Comparison of ENCODE assay signal across 15 cellular contexts in genomic region chr15:83446417-83446816, GRCh38. TPM values are rescaled to one million over a fixed set of nuclear protein-coding genes. Genes with fewer than 3 reads are reported as not detected.
DNase-seq lines count a peak whose midpoint lies in the region; ATAC-seq, FAIRE-seq and TF ChIP-seq lines count a peak whose summit lies in the region.
"Had no signal": no experiment of that assay in that cellular context is flagged by ENCODE, and none has a peak within 500 bp of the region (broad histone marks: within the 10 kb centered on the region; RNA-seq: fewer than 3 reads in every experiment).

No MANE protein-coding gene starts in this region.

- H2BK5ac ChIP-seq in mesendoderm (ENCODE audit: low read length) = no peak overlapping the region

- TF ChIP-seq CTCF in K562 (IDR thresholded peaks at IDR 0.05 in 2 of 3, conservative IDR thresholded peaks at IDR 0.05 in 1 of 3; ENCODE audit: insufficient read depth in 2 of 3, low read depth in 1 of 3, low read length in 3 of 3) = no peak
- TF ChIP-seq CTCF in OCI-LY7 (conservative IDR thresholded peaks at IDR 0.05; ENCODE audit: low read length) = no peak

- no peak overlapping the region for H3K23ac ChIP-seq in mesendoderm (ENCODE audit: low read length)

- no peak for DNase-seq in activated naive CD8-positive, alpha-beta T cell treated with anti-CD3 and anti-CD28 coated beads, Interleukin-2, amount 50 U/mL, for 24 hours
- DNase-seq in K562 (ENCODE audit: extremely low read depth in 1 of 4, low spot score in 3 of 4) = no peak
- no peak for DNase-seq in mesendoderm
- peak in 1 of 49 donors; percentile 45 for DNase-seq in substantia nigra (lab: John Stamatoyannopoulos, UW)
- DNase-seq in COR-L47 (lab: John Stamatoyannopoulos, UW) = no peak
- no peak for DNase-seq in OCI-LY7 (ENCODE audit: low spot score)
- DNase-seq: activated CD4-positive, alpha-beta T cell treated with anti-CD3 and anti-CD28 coated beads for 1 hour; activated gamma-delta T cell; NCI-H510A; SHP77 treated with DMSO at 0.1 percent for 48 hours had no signal

- H3K18ac ChIP-seq in mesendoderm (ENCODE audit: low read length) = no peak overlapping the region

- H3K27me3 ChIP-seq in K562 (ENCODE audit: control insufficient read depth in 2 of 2, insufficient read depth in 2 of 2, low read length in 2 of 2) (no peaks in the 10 kb centered on the region; a peak in 1 of 5 replicates), mesendoderm (ENCODE audit: insufficient read depth, low read length, poor library complexity) (no peaks in the 10 kb centered on the region)

- H3K9ac ChIP-seq in K562 (ENCODE audit: insufficient read depth in 1 of 2, low read depth in 2 of 2, low read length in 2 of 2) (peak overlapping the region; percentile 58 to 90; a peak in 1 of 4 replicates), mesendoderm (ENCODE audit: low read length) (peak overlapping the region; percentile 44)

- H3K27ac ChIP-seq in K562 (ENCODE audit: extremely low read depth, low read depth, low read length) (no peak overlapping the region), mesendoderm (ENCODE audit: low read depth, low read length) (no peak overlapping the region), substantia nigra (ENCODE audit: low read depth, low read length, poor library complexity, severe bottlenecking) (peak overlapping the region; percentile 91), OCI-LY7 (ENCODE audit: low read depth, low read length, poor library complexity, severe bottlenecking) (no peak overlapping the region)
- H3K27ac ChIP-seq: foreskin keratinocyte had no signal

- H4K20me1 ChIP-seq in K562 (replicated peaks; ENCODE audit: control insufficient read depth, insufficient read depth, low read length) (0 out of 2 replicates have a peak, but pooled peaks cover 5% of the 10 kb centered on the region), OCI-LY7 (ENCODE audit: insufficient read depth, low read length) (no peaks in the 10 kb centered on the region)

- H3K9me1 ChIP-seq in K562 (ENCODE audit: control insufficient read depth, insufficient read depth, low read length) = no peaks in the 10 kb centered on the region

- no peak overlapping the region for H2BK120ac ChIP-seq in mesendoderm (ENCODE audit: low read depth, low read length)

- H2AK5ac ChIP-seq in mesendoderm (ENCODE audit: low read length) = no peak overlapping the region

- CTCF ChIA-PET in K562 (lab: Yijun Ruan, JAX; ENCODE audit: low intra/inter-chr PET ratio) (interaction anchor here (1.6 kb wide), 1 partner anchor 113 kb away, joined by 13 read pairs; no protein-coding TSS in a partner anchor), OCI-LY7 (lab: Charles Lee; ENCODE audit: unreplicated experiment) (no interaction called here)

- H4K5ac ChIP-seq in mesendoderm (ENCODE audit: low read length) = no peak overlapping the region

- POLR2A ChIA-PET in K562 (lab: Yijun Ruan, JAX) = interaction anchor here (0.9 to 1.6 kb wide), 5 partner anchors 10 to 116 kb away, joined by 3 to 6 read pairs (median 4); no protein-coding TSS in a partner anchor
- POLR2A ChIA-PET in OCI-LY7 (lab: Charles Lee) = no interaction called here

- H2AFZ ChIP-seq in K562 (ENCODE audit: low read depth, low read length) (peak overlapping the region; percentile 96), OCI-LY7 (ENCODE audit: low read length) (no peak overlapping the region)

- H3K9me3 Mint-ChIP-seq in activated naive CD8-positive, alpha-beta T cell (ENCODE audit: low read depth) = no peaks in the 10 kb centered on the region
- no peaks in the 10 kb centered on the region for H3K9me3 Mint-ChIP-seq in activated naive CD8-positive, alpha-beta T cell treated with anti-CD3 and anti-CD28 coated beads, Interleukin-2, amount 50 U/mL, for 24 hours

- 70% methylated on average over 14 of the region's 14 CpGs for WGBS in K562 (ENCODE audit: insufficient coverage, low coverage, missing lambda C conversion rate)
- no CpG with 5 or more reads among the region's 14 CpGs for WGBS in mesendoderm (ENCODE audit: extremely low coverage, insufficient coverage, low lambda C conversion rate)

- no peaks in the 10 kb centered on the region for H3K9me2 ChIP-seq in OCI-LY7 (ENCODE audit: insufficient read depth, low read length)

- no peaks in the 10 kb centered on the region for H3K79me1 ChIP-seq in mesendoderm (ENCODE audit: low read length)

- peaks cover 29% of the 10 kb centered on the region for H3K27me3 Mint-ChIP-seq in activated naive CD8-positive, alpha-beta T cell
- H3K27me3 Mint-ChIP-seq in activated naive CD8-positive, alpha-beta T cell treated with anti-CD3 and anti-CD28 coated beads, Interleukin-2, amount 50 U/mL, for 24 hours = peaks cover 41% of the 10 kb centered on the region

- H3K4me1 Mint-ChIP-seq in activated naive CD8-positive, alpha-beta T cell (ENCODE audit: low read depth) = peaks cover 13% of the 10 kb centered on the region
- peaks cover 6% of the 10 kb centered on the region for H3K4me1 Mint-ChIP-seq in activated naive CD8-positive, alpha-beta T cell treated with anti-CD3 and anti-CD28 coated beads, Interleukin-2, amount 50 U/mL, for 24 hours

- in situ Hi-C loops in K562 (cut with MboI) = no loop called here

- no peak overlapping the region for H4K8ac ChIP-seq in mesendoderm (ENCODE audit: low read depth, low read length)

- intact Hi-C loops in K562 (cut with micrococcal nuclease) (loop anchor here (2.0 kb wide), 1 partner anchor 112 kb away; no protein-coding TSS in a partner anchor), OCI-LY7 (cut with micrococcal nuclease; ENCODE audit: unreplicated experiment) (no loop called here)

- peak overlapping the region; percentile 62; the same call in 1 of the 2 replicates for H3K4me3 ChIP-seq in K562
- no peak overlapping the region for H3K4me3 ChIP-seq in mesendoderm (ENCODE audit: low read length)
- H3K4me3 ChIP-seq in OCI-LY7 (ENCODE audit: low read depth, low read length, poor library complexity, severe bottlenecking) = no peak overlapping the region
- H3K4me3 ChIP-seq: lung had no signal

- no peak overlapping the region for H3K4ac ChIP-seq in mesendoderm (ENCODE audit: low read depth, low read length)

- H3K4me1 ChIP-seq in K562 (replicated peaks in 1 of 2; ENCODE audit: control insufficient read depth in 2 of 2, insufficient read depth in 2 of 2, low read length in 2 of 2) (peaks cover 18 to 19% of the 10 kb centered on the region in 2 experiments; a peak in 4 of 5 replicates), mesendoderm (ENCODE audit: control insufficient read depth, low read depth, low read length) (peaks cover 8% of the 10 kb centered on the region), OCI-LY7 (ENCODE audit: insufficient read depth, low read length, poor library complexity, severe bottlenecking) (no peaks in the 10 kb centered on the region)
- H3K4me1 ChIP-seq: foreskin keratinocyte had no signal

- no peak for TF ChIP-seq EP300 in K562 (IDR thresholded peaks at IDR 0.05; ENCODE audit: low read length)

- no peak for ATAC-seq in activated naive CD8-positive, alpha-beta T cell treated with anti-CD3 and anti-CD28 coated beads, Interleukin-2, amount 50 U/mL, for 24 hours
- ATAC-seq in K562 (no peak), HG03039 (IDR thresholded peaks at IDR 0.05; ENCODE audit: unreplicated experiment) (no peak)

- no TSS peak for BruUV-seq in K562 (replicated peaks; lab: Mats Ljungman, UMichigan)
- no TSS peak for BruUV-seq in OCI-LY7 (replicated peaks; lab: Mats Ljungman, UMichigan)

- TF ChIP-seq POLR2A in K562 (conservative IDR thresholded peaks at IDR 0.05) = no peak

- H3K36me3 Mint-ChIP-seq in activated naive CD8-positive, alpha-beta T cell = no peaks in the 10 kb centered on the region
- H3K36me3 Mint-ChIP-seq in activated naive CD8-positive, alpha-beta T cell treated with anti-CD3 and anti-CD28 coated beads, Interleukin-2, amount 50 U/mL, for 24 hours (ENCODE audit: low read depth) = no peaks in the 10 kb centered on the region

- H3K4me2 ChIP-seq in K562 (ENCODE audit: insufficient read depth, low read length) (peak overlapping the region; percentile 87), mesendoderm (ENCODE audit: low read length) (peak overlapping the region; percentile 27), OCI-LY7 (ENCODE audit: low read length) (no peak overlapping the region)

- H3K4me3 Mint-ChIP-seq in activated naive CD8-positive, alpha-beta T cell = peak overlapping the region; percentile 74
- no peak overlapping the region for H3K4me3 Mint-ChIP-seq in activated naive CD8-positive, alpha-beta T cell treated with anti-CD3 and anti-CD28 coated beads, Interleukin-2, amount 50 U/mL, for 24 hours

- H3K79me2 ChIP-seq in K562 (ENCODE audit: control insufficient read depth, insufficient read depth, low read length) (peaks cover 22% of the 10 kb centered on the region), mesendoderm (ENCODE audit: control insufficient read depth, insufficient read depth, low read length) (no peaks in the 10 kb centered on the region), OCI-LY7 (ENCODE audit: insufficient read depth, low read depth, low read length) (no peaks in the 10 kb centered on the region)

- H3K36me3 ChIP-seq in K562 (ENCODE audit: control insufficient read depth, insufficient read depth, low read length) = no peaks in the 10 kb centered on the region
- H3K36me3 ChIP-seq in mesendoderm (ENCODE audit: control insufficient read depth, insufficient read depth, low read length) = no peaks in the 10 kb centered on the region
- H3K36me3 ChIP-seq in OCI-LY7 (ENCODE audit: insufficient read depth, low read length) = no peaks in the 10 kb centered on the region

- no peak overlapping the region for H3K27ac Mint-ChIP-seq in activated naive CD8-positive, alpha-beta T cell
- no peak overlapping the region for H3K27ac Mint-ChIP-seq in activated naive CD8-positive, alpha-beta T cell treated with anti-CD3 and anti-CD28 coated beads, Interleukin-2, amount 50 U/mL, for 24 hours

- no peak for TF ChIP-seq RAD21 in K562 (CRISPR knock-in tag; conservative IDR thresholded peaks at IDR 0.05 in 1 of 2, IDR thresholded peaks at IDR 0.05 in 1 of 2)

- no peaks in the 10 kb centered on the region for H3K9me3 ChIP-seq in K562 (replicated peaks; ENCODE audit: control insufficient read depth, insufficient read depth, low read depth, low read length)
- H3K9me3 ChIP-seq in OCI-LY7 (ENCODE audit: low read length) = no peaks in the 10 kb centered on the region

- FAIRE-seq in K562 (lab: Jason Lieb, UNC) = no peak
- FAIRE-seq: GM18507 had no signal

- peak overlapping the region; percentile 89 for H3K56ac ChIP-seq in mesendoderm (ENCODE audit: low read length)

- H2BK15ac ChIP-seq in mesendoderm (replicated peaks; ENCODE audit: low read depth) = no peak overlapping the region

RNA-seq across cellular contexts. Expression of gene SH3GL3, which starts 0.7 kb away (rescaled TPM):
- total RNA-seq in K562 (2011; cell fraction: chromatin; rRNA removed; ENCODE audit: low replicate concordance) = 12.5 and 41.1 TPM in 2 replicates
- 8.7 and 9.9 TPM in 2 replicates for total RNA-seq in K562 (2011; cell fraction: nucleolus; rRNA removed)
- total RNA-seq in K562 (2011; cell fraction: nucleoplasm; rRNA removed) = 24.5 and 38.6 TPM in 2 replicates
- total RNA-seq in K562 (2014; rRNA removed) = 13.1 and 16.0 TPM in 2 replicates
- total RNA-seq in K562 (2014; rRNA removed; fragmentation: Illumina TruSeq; extraction: Trizol) = 13.5 and 16.1 TPM in 2 replicates
- total RNA-seq in K562 (2015; rRNA removed; fragmentation: Illumina TruSeq; extraction: Trizol) = 6.8 and 7.5 TPM in 2 replicates
- 8.9 and 9.6 TPM in 2 replicates for total RNA-seq in K562 (2021)
- polyA plus RNA-seq in K562 (2011; rRNA removed) = 7.2 and 9.7 TPM in 2 replicates
- polyA plus RNA-seq in K562 (2011; cell fraction: cytosol; rRNA removed) = 1.7 and 3.9 TPM in 2 replicates
- 7.5 and 9.2 TPM in 2 replicates for polyA plus RNA-seq in K562 (2011; cell fraction: nucleus; rRNA removed)
- polyA plus RNA-seq in K562 (2012) = 5.7 and 8.1 TPM in 2 replicates
- 13.3 and 14.3 TPM in 2 replicates for polyA plus RNA-seq in K562 (2014; fragmentation: Illumina TruSeq; extraction: Trizol)
- 1 to 10 TPM; 3.9 to 4.3 TPM for polyA plus RNA-seq in K562 (2014; fragmentation: Nextera tagmentation; extraction: Ambion mirVana)
- polyA plus RNA-seq in K562 (2014; rRNA removed) = 13.7 and 14.5 TPM in 2 replicates
- 5.2 and 7.0 TPM in 2 replicates for polyA minus RNA-seq in K562 (2011; rRNA and poly(A)+ RNA removed)
- polyA minus RNA-seq in K562 (2011; cell fraction: cytosol; rRNA and poly(A)+ RNA removed) = 4.1 and 4.4 TPM in 2 replicates
- polyA minus RNA-seq in K562 (2011; cell fraction: nucleus; rRNA and poly(A)+ RNA removed) = 5.3 and 5.6 TPM in 2 replicates
- 12.0 TPM for polyA plus RNA-seq in mesendoderm (2013, experiment 1 of 2)
- polyA plus RNA-seq in mesendoderm (2013, experiment 2 of 2) = 12.7 TPM
- total RNA-seq in OCI-LY7 (2014; rRNA removed; shearing (Covaris generic)) = not detected in 2 replicates
- not detected in 2 replicates for total RNA-seq in OCI-LY7 (2022)

Comparison
In these comparisons a context has a peak if more than half of its experiments do, and no peak if none do; other contexts are left out.
1. RNA of gene SH3GL3, which starts 0.7 kb away (total RNA-seq): 6.8 to 41.1 TPM in K562; not detected in OCI-LY7; every median in the first group is over 4 times any median in the second.